ENCODE assay signal across 24 cellular contexts in the genomic region with DNA sequence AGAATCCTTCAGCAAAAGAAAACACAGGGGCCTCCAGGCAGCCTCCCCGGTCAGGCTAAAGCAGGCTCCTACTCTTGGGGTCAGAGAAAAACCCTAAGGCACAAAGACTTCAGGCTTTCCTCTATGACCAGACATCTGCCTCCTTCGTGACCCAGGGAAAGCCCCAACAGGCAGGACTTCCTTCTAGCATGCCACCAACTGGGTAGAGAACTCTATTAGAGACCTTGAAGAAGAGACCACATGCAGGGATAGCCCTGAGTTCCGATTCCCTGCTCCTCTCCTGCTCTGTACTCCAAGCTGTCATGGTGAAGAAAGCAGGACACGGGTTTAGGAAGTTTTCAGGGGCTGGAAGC. TPM values are rescaled to one million over a fixed set of nuclear protein-coding genes. Genes with fewer than 3 reads are reported as not detected.
"Had no signal": no experiment of that assay in that cellular context is flagged by ENCODE, and none has a peak within 500 bp of the region (broad histone marks: within the 10 kb centered on the region; RNA-seq: fewer than 3 reads in every experiment).

No MANE protein-coding gene starts in this region.

- H3K36me3 Mint-ChIP-seq: activated naive CD8-positive, alpha-beta T cell treated with anti-CD3 and anti-CD28 coated beads for 36 hours; WTC11 had no signal

- H3K27me3 ChIP-seq: foreskin keratinocyte, vagina had no signal

- H3K79me2 ChIP-seq: parathyroid adenoma had no signal

- H3K27ac Mint-ChIP-seq: activated CD4-positive, alpha-beta T cell treated with anti-CD3 and anti-CD28 coated beads for 36 hours; activated naive CD8-positive, alpha-beta T cell treated with anti-CD3 and anti-CD28 coated beads for 36 hours; activated T-helper 1 cell treated with anti-CD3 and anti-CD28 coated beads, Interleukin-12 subunit alpha, Interleukin-12 subunit beta, Interleukin-2, Interleukin-4 antibody, amounts not matched to agents 30 ng/mL and 10 ng/mL and 1 ng/mL, durations not matched to agents 14 hours and 24 hours and 36 hours; WTC11 had no signal

- H3K4me1 ChIP-seq: foreskin keratinocyte, sigmoid colon had no signal

- H3K4me1 Mint-ChIP-seq: activated CD4-positive, alpha-beta T cell treated with anti-CD3 and anti-CD28 coated beads for 36 hours; activated naive CD8-positive, alpha-beta T cell treated with anti-CD3 and anti-CD28 coated beads for 36 hours had no signal

- H2AFZ ChIP-seq: parathyroid adenoma had no signal

- DNase-seq: activated CD4-positive, alpha-beta T cell treated with anti-CD3 and anti-CD28 coated beads for 36 hours; activated CD4-positive, alpha-beta T cell treated with anti-CD3 and anti-CD28 coated beads, Interleukin-2, amount 50 U/mL, for 48 hours; activated naive CD4-positive, alpha-beta T cell; activated naive CD8-positive, alpha-beta T cell treated with anti-CD3 and anti-CD28 coated beads for 36 hours; activated T-cell treated with anti-CD3 and anti-CD28 coated beads for 4 hours; amniotic stem cell; caudate nucleus; foreskin keratinocyte; glutamatergic neuron; hippocampal formation; sigmoid colon; stimulated activated naive CD8-positive, alpha-beta T cell treated with anti-CD3 and anti-CD28 coated beads, Interleukin-15, Interleukin-2, amounts not matched to agents 100 U/mL and 50 U/mL, for 24 hours; substantia nigra had no signal

- H3K4me3 ChIP-seq: sigmoid colon, tibial artery, vagina had no signal

- H3K27me3 Mint-ChIP-seq: activated naive CD8-positive, alpha-beta T cell treated with anti-CD3 and anti-CD28 coated beads for 36 hours had no signal

- H3K9me3 ChIP-seq: sigmoid colon, tibial artery, vagina had no signal

- ATAC-seq: activated CD4-positive, alpha-beta T cell treated with anti-CD3 and anti-CD28 coated beads for 36 hours; foreskin keratinocyte; stimulated activated naive CD8-positive, alpha-beta T cell treated with anti-CD3 and anti-CD28 coated beads, Interleukin-15, Interleukin-2, amounts not matched to agents 100 U/mL and 50 U/mL, for 24 hours; WTC11 had no signal

- H3K36me3 ChIP-seq: sigmoid colon, tibial artery, vagina had no signal

- H3K9me3 Mint-ChIP-seq: activated naive CD8-positive, alpha-beta T cell treated with anti-CD3 and anti-CD28 coated beads for 36 hours; activated T-helper 1 cell treated with anti-CD3 and anti-CD28 coated beads, Interleukin-12 subunit alpha, Interleukin-12 subunit beta, Interleukin-2, Interleukin-4 antibody, amounts not matched to agents 30 ng/mL and 10 ng/mL and 1 ng/mL, durations not matched to agents 14 hours and 24 hours and 36 hours; WTC11 had no signal

- H3K27ac ChIP-seq: foreskin keratinocyte, parathyroid adenoma, sigmoid colon, tibial artery, vagina had no signal

- H3K9ac ChIP-seq: parathyroid adenoma had no signal

- H3K4me3 Mint-ChIP-seq: activated CD4-positive, alpha-beta T cell treated with anti-CD3 and anti-CD28 coated beads for 36 hours; activated naive CD8-positive, alpha-beta T cell treated with anti-CD3 and anti-CD28 coated beads for 36 hours; activated T-helper 1 cell treated with anti-CD3 and anti-CD28 coated beads, Interleukin-12 subunit alpha, Interleukin-12 subunit beta, Interleukin-2, Interleukin-4 antibody, amounts not matched to agents 30 ng/mL and 10 ng/mL and 1 ng/mL, durations not matched to agents 14 hours and 24 hours and 36 hours; WTC11 had no signal

RNA-seq across cellular contexts. Expression of a gene that starts 1.3 kb away (rescaled TPM):
- total RNA-seq: activated CD4-positive, alpha-beta T cell treated with anti-CD3 and anti-CD28 coated beads for 36 hours; activated naive CD8-positive, alpha-beta T cell treated with anti-CD3 and anti-CD28 coated beads for 36 hours; activated T-helper 1 cell treated with anti-CD3 and anti-CD28 coated beads, Interleukin-12 subunit alpha, Interleukin-12 subunit beta, Interleukin-2, Interleukin-4 antibody, amounts not matched to agents 30 ng/mL and 10 ng/mL and 1 ng/mL, durations not matched to agents 14 hours and 24 hours and 36 hours; dermis microvascular lymphatic vessel endothelial cell; fibroblast of lung; lung microvascular endothelial cell; myocyte; sigmoid colon; T-helper 2 cell treated with Interferon-gamma antibody and Interleukin-4, amounts not matched to agents 100 ng/mL and 5 ng/mL, for 36 hours had no signal
- polyA plus RNA-seq: fibroblast of lung had no signal

RNA-seq across cellular contexts. Expression of a gene that starts 49.3 kb away (rescaled TPM):
- total RNA-seq: activated CD4-positive, alpha-beta T cell treated with anti-CD3 and anti-CD28 coated beads for 36 hours; activated naive CD8-positive, alpha-beta T cell treated with anti-CD3 and anti-CD28 coated beads for 36 hours; activated T-helper 1 cell treated with anti-CD3 and anti-CD28 coated beads, Interleukin-12 subunit alpha, Interleukin-12 subunit beta, Interleukin-2, Interleukin-4 antibody, amounts not matched to agents 30 ng/mL and 10 ng/mL and 1 ng/mL, durations not matched to agents 14 hours and 24 hours and 36 hours; dermis microvascular lymphatic vessel endothelial cell; epithelial cell of proximal tubule; fibroblast of lung; foreskin keratinocyte; lung microvascular endothelial cell; myocyte; sigmoid colon; T-helper 2 cell treated with Interferon-gamma antibody and Interleukin-4, amounts not matched to agents 100 ng/mL and 5 ng/mL, for 36 hours; vagina; WTC11 had no signal
- polyA plus RNA-seq: fibroblast of lung, foreskin keratinocyte had no signal

RNA-seq across cellular contexts. Expression of a gene that starts 55.0 kb away (rescaled TPM):
- total RNA-seq: activated CD4-positive, alpha-beta T cell treated with anti-CD3 and anti-CD28 coated beads for 36 hours; activated naive CD8-positive, alpha-beta T cell treated with anti-CD3 and anti-CD28 coated beads for 36 hours; activated T-helper 1 cell treated with anti-CD3 and anti-CD28 coated beads, Interleukin-12 subunit alpha, Interleukin-12 subunit beta, Interleukin-2, Interleukin-4 antibody, amounts not matched to agents 30 ng/mL and 10 ng/mL and 1 ng/mL, durations not matched to agents 14 hours and 24 hours and 36 hours; dermis microvascular lymphatic vessel endothelial cell; epithelial cell of proximal tubule; fibroblast of lung; foreskin keratinocyte; lung microvascular endothelial cell; myocyte; sigmoid colon; T-helper 2 cell treated with Interferon-gamma antibody and Interleukin-4, amounts not matched to agents 100 ng/mL and 5 ng/mL, for 36 hours; vagina; WTC11 had no signal
- polyA plus RNA-seq: fibroblast of lung, foreskin keratinocyte, sigmoid colon had no signal
